In the genomic region with DNA sequence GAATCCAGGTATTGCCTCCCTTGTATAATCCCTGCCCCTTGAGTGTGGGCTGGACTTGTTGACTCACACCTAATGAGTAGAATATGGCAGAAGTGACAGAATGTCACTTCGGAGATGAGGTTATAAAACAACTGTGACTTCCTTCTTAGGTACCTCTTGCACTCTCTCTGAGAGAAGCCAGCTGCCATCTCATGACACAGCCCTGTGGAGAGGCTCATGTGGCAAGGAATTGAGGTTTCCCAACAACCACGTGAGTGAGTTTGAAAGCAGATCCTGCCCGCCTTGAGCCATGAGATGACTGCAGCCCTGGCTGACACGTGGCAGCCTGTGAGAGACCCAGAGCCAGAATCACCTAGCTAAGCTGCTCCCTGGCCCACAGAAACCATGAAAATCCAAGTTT, we compare ENCODE assay signal across 9 cellular contexts. TPM values are rescaled to one million over a fixed set of nuclear protein-coding genes. Genes with fewer than 3 reads are reported as not detected.
DNase-seq lines count a peak whose midpoint lies in the region; ATAC-seq and TF ChIP-seq lines count a peak whose summit lies in the region.
"Had no signal": no experiment of that assay in that cellular context is flagged by ENCODE, and none has a peak within 500 bp of the region (broad histone marks: within the 10 kb centered on the region; RNA-seq: fewer than 3 reads in every experiment).

No MANE protein-coding gene starts in this region.

- DNase-seq in GM06990 (ENCODE audit: extremely low read depth, insufficient read length) (peak; percentile 1), amniotic epithelial cell (ENCODE audit: low read depth) (peak; percentile 64), myocyte (ENCODE audit: low read depth) (peak; percentile 91), kidney glomerular epithelial cell (lab: John Stamatoyannopoulos, UW) (no peak), T1000 (lab: John Stamatoyannopoulos, UW) (no peak)
- DNase-seq in Jurkat, Clone E6-1 (ENCODE audit: low read depth, low spot score), result peak; percentile 28
- DNase-seq: NCI-H446 had no signal

- ATAC-seq in GM18517 (IDR thresholded peaks at IDR 0.05; ENCODE audit: unreplicated experiment) (no peak), HG03457 (IDR thresholded peaks at IDR 0.05; ENCODE audit: unreplicated experiment) (no peak)

- H3K27me3 ChIP-seq in GM06990 (replicated peaks; ENCODE audit: control insufficient read depth, insufficient read depth, low read length), result no peaks in the 10 kb centered on the region

- H3K4me3 ChIP-seq in GM06990 (replicated peaks; ENCODE audit: low read depth, low read length), result no peak overlapping the region
- H3K4me3 ChIP-seq in Jurkat, Clone E6-1 (ENCODE audit: low read length), result no peak overlapping the region

- H3K36me3 ChIP-seq in GM06990 (ENCODE audit: control insufficient read depth, insufficient read depth, low read length), result no peaks in the 10 kb centered on the region

- no peak for TF ChIP-seq CTCF in GM06990 (IDR thresholded peaks at IDR 0.05; ENCODE audit: insufficient read depth, low read length, poor library complexity, severe bottlenecking)

RNA-seq across cellular contexts. Expression of gene ASB11, which starts 13.5 kb away (rescaled TPM):
- polyA plus RNA-seq in Jurkat, Clone E6-1 (2012; ENCODE audit: insufficient read depth, insufficient read length), result not detected
- 0.52 and 5.8 TPM in 2 replicates for total RNA-seq in myocyte
- not detected for polyA plus RNA-seq in myocyte (2012)

RNA-seq across cellular contexts. Expression of gene ASB9, which starts 32.0 kb away (rescaled TPM):
- polyA plus RNA-seq in Jurkat, Clone E6-1 (2012; ENCODE audit: insufficient read depth, insufficient read length), result not detected
- total RNA-seq in myocyte, result 0.70 and 1.1 TPM in 2 replicates
- polyA plus RNA-seq in myocyte (2012), result 0.13 TPM

RNA-seq across cellular contexts. Expression of gene PIGA, which starts 33.4 kb away (rescaled TPM):
- polyA plus RNA-seq in Jurkat, Clone E6-1 (2012; ENCODE audit: insufficient read depth, insufficient read length), result 7.5 TPM
- 5.0 and 7.5 TPM in 2 replicates for total RNA-seq in myocyte
- polyA plus RNA-seq in myocyte (2012), result 2.0 TPM

Comparison
In these comparisons a context has a peak if more than half of its experiments do, and no peak if none do; other contexts are left out.
1. DNase-seq: peak in GM06990 (single experiment), Jurkat, Clone E6-1 (single experiment), amniotic epithelial cell (single experiment) and myocyte (single experiment); none in kidney glomerular epithelial cell (single experiment) and T1000 (single experiment).